ENCODE assay signal across 10 cellular contexts in genomic region chr5:176366575-176366894, GRCh38. TPM values are rescaled to one million over a fixed set of nuclear protein-coding genes. Genes with fewer than 3 reads are reported as not detected.
DNase-seq lines count a peak whose midpoint lies in the region; ATAC-seq, FAIRE-seq and TF ChIP-seq lines count a peak whose summit lies in the region.
"Had no signal": no experiment of that assay in that cellular context is flagged by ENCODE, and none has a peak within 500 bp of the region (broad histone marks: within the 10 kb centered on the region; RNA-seq: fewer than 3 reads in every experiment).

No MANE protein-coding gene starts in this region.

- peaks cover 8% of the 10 kb centered on the region for H3K36me3 Mint-ChIP-seq in Caco-2 (ENCODE audit: insufficient read depth, unreplicated experiment)
- H3K36me3 Mint-ChIP-seq in WTC11: peaks cover 7% of the 10 kb centered on the region; the same call in 1 of the 2 replicates

- H3K27me3 ChIP-seq in Caco-2 (replicated peaks; ENCODE audit: control insufficient read depth, insufficient read depth, low read length): no peaks in the 10 kb centered on the region
- no peaks in the 10 kb centered on the region for H3K27me3 ChIP-seq in fibroblast of lung (ENCODE audit: control insufficient read depth, insufficient read depth, low read length)
- H3K27me3 ChIP-seq in psoas muscle (ENCODE audit: insufficient read depth in 3 of 3, low read length in 2 of 3): no peaks in the 10 kb centered on the region

- 83 to 87% (median 87%) methylated on average over 11 of the region's 11 CpGs for WGBS in psoas muscle, 3 donors

- DNase-seq in Caco-2 (no peak), WTC11 (ENCODE audit: low spot score) (no peak), fibroblast of lung (ENCODE audit: low read depth in 2 of 2) (no peak), psoas muscle (no peak), CD1c-positive myeloid dendritic cell (ENCODE audit: extremely low spot score) (no peak), NCI-H2227 treated with DMSO at 0.1 percent for 48 hours (lab: John Stamatoyannopoulos, UW) (no peak), GM12892 (ENCODE audit: insufficient read length) (no peak)
- DNase-seq: activated CD4-positive, CD25-positive, alpha-beta regulatory T cell; NCI-H510A treated with DMSO at 0.1 percent for 48 hours had no signal

- H3K27me3 Mint-ChIP-seq in Caco-2 (ENCODE audit: insufficient read depth, unreplicated experiment): peaks cover 2% of the 10 kb centered on the region
- H3K27me3 Mint-ChIP-seq in WTC11 (ENCODE audit: low read depth): peaks cover 58% of the 10 kb centered on the region

- H3K27ac ChIP-seq in fibroblast of lung (ENCODE audit: insufficient read depth, low read length): no peak overlapping the region
- peak overlapping the region; percentile 85 for H3K27ac ChIP-seq in psoas muscle

- H2AFZ ChIP-seq in fibroblast of lung (ENCODE audit: low read length): peak overlapping the region; percentile 87

- H3K79me2 ChIP-seq in fibroblast of lung (ENCODE audit: control insufficient read depth, insufficient read depth, low read length): no peaks in the 10 kb centered on the region

- H4K20me1 ChIP-seq in fibroblast of lung (ENCODE audit: control insufficient read depth, extremely low read depth, insufficient read depth, low read length): no peaks in the 10 kb centered on the region

- H3K9me3 Mint-ChIP-seq in Caco-2 (ENCODE audit: unreplicated experiment) (no peaks in the 10 kb centered on the region), WTC11 (no peaks in the 10 kb centered on the region)

- H3K4me3 Mint-ChIP-seq in Caco-2 (ENCODE audit: unreplicated experiment) (peak overlapping the region; percentile 44), WTC11 (peak overlapping the region; percentile 64)

- no peaks in the 10 kb centered on the region for H3K4me1 Mint-ChIP-seq in Caco-2 (ENCODE audit: low read depth, unreplicated experiment)
- H3K4me1 Mint-ChIP-seq in WTC11: peaks cover 7% of the 10 kb centered on the region

- no peak for TF ChIP-seq POLR2A in GM12892 (IDR thresholded peaks at IDR 0.05; ENCODE audit: low read depth, low read length)

- peak overlapping the region; percentile 92 for H3K4me2 ChIP-seq in fibroblast of lung (ENCODE audit: extremely low read depth, insufficient read depth, low read length)

- TF ChIP-seq CTCF in Caco-2 (IDR thresholded peaks at IDR 0.05; ENCODE audit: insufficient read depth in 1 of 2, low read depth in 1 of 2, low read length in 1 of 2, severe bottlenecking in 1 of 2, unreplicated experiment in 1 of 2) (no peak), WTC11 (IDR thresholded peaks at IDR 0.05) (no peak), fibroblast of lung (conservative IDR thresholded peaks at IDR 0.05 in 1 of 2, IDR thresholded peaks at IDR 0.05 in 1 of 2; ENCODE audit: low read depth in 1 of 2, low read length in 2 of 2) (no peak), psoas muscle (IDR thresholded peaks at IDR 0.05) (no peak)

- BruUV-seq in Caco-2 (replicated peaks; lab: Mats Ljungman, UMichigan): no TSS peak

- no peak overlapping the region for H3K27ac Mint-ChIP-seq in Caco-2 (ENCODE audit: unreplicated experiment)
- no peak overlapping the region for H3K27ac Mint-ChIP-seq in WTC11

- H3K9ac ChIP-seq in fibroblast of lung (ENCODE audit: insufficient read depth, low read length): no peak overlapping the region

- intact Hi-C loops in Caco-2 (cut with micrococcal nuclease; ENCODE audit: unreplicated experiment): no loop called here
- intact Hi-C loops in psoas muscle (cut with DNase I): no loop called here

- POLR2A ChIA-PET in Caco-2 (lab: Charles Lee): no interaction called here
- POLR2A ChIA-PET in WTC11 (lab: Charles Lee): no interaction called here

- no peaks in the 10 kb centered on the region for H3K36me3 ChIP-seq in Caco-2 (ENCODE audit: control insufficient read depth, insufficient read depth, low read length)
- no peaks in the 10 kb centered on the region for H3K36me3 ChIP-seq in fibroblast of lung (ENCODE audit: control insufficient read depth, insufficient read depth, low read length)
- H3K36me3 ChIP-seq in psoas muscle (ENCODE audit: insufficient read depth in 1 of 2, low read depth in 1 of 2): peaks cover 0 to 21% of the 10 kb centered on the region in 2 donors

- H3K4me1 ChIP-seq in Caco-2: no peaks in the 10 kb centered on the region; the same call in 1 of the 2 replicates
- peaks cover 2% of the 10 kb centered on the region for H3K4me1 ChIP-seq in fibroblast of lung (ENCODE audit: control insufficient read depth, extremely low read depth, insufficient read depth, low read length)
- H3K4me1 ChIP-seq in psoas muscle: peaks cover 45% of the 10 kb centered on the region

- FAIRE-seq in GM12892 (lab: Jason Lieb, UNC): no peak

- no peak for ATAC-seq in WTC11
- no peak for ATAC-seq in psoas muscle
- no peak for ATAC-seq in GM18502 (IDR thresholded peaks at IDR 0.05; ENCODE audit: poor library complexity, unreplicated experiment)

- H3K9me3 ChIP-seq in Caco-2 (no peaks in the 10 kb centered on the region), fibroblast of lung (ENCODE audit: control insufficient read depth, insufficient read depth, low read depth, low read length) (no peaks in the 10 kb centered on the region), psoas muscle (no peaks in the 10 kb centered on the region)

- CTCF ChIA-PET in Caco-2 (lab: Charles Lee) (no interaction called here), WTC11 (lab: Charles Lee) (interaction anchor here (1.2 kb wide), 1 partner anchor 637 kb away, joined by 4 read pairs; no protein-coding TSS in a partner anchor)

- H3K4me3 ChIP-seq in Caco-2 (ENCODE audit: low read depth, low read length) (no peak overlapping the region), fibroblast of lung (replicated peaks in 1 of 4; ENCODE audit: control extremely low read depth in 1 of 4, insufficient read depth in 1 of 4, low read depth in 3 of 4, low read length in 4 of 4) (peak overlapping the region; percentile 48 to 74 (median 69)), psoas muscle (peak overlapping the region; percentile 83)

TF ChIP-seq in WTC11, 78 proteins besides CTCF, POLR2A, EP300 and RAD21:
- TF ChIP-seq NFATC4 (CRISPR knock-in tag; IDR thresholded peaks at IDR 0.05) (no peak), ZNF138 (CRISPR knock-in tag; conservative IDR thresholded peaks at IDR 0.05) (no peak), IRF1 (CRISPR knock-in tag; IDR thresholded peaks at IDR 0.05) (no peak), NR1H2 (CRISPR knock-in tag; IDR thresholded peaks at IDR 0.05) (no peak), ZNF121 (CRISPR knock-in tag; IDR thresholded peaks at IDR 0.05) (no peak), ZNF416 (CRISPR knock-in tag; IDR thresholded peaks at IDR 0.05) (no peak), TCF7 (CRISPR knock-in tag; IDR thresholded peaks at IDR 0.05; ENCODE audit: low read depth) (no peak)

RNA-seq across cellular contexts. Expression of gene ARL10, which starts 1.2 kb away (rescaled TPM):
- total RNA-seq in Caco-2 (2022): 2.1 and 2.3 TPM in 2 replicates
- total RNA-seq in WTC11 (2021): 6.8 to 11.4 TPM (median 10.9 TPM) in 3 replicates
- total RNA-seq in fibroblast of lung: 9.8 and 11.1 TPM in 2 replicates
- 3.0 and 3.4 TPM in 2 replicates for polyA plus RNA-seq in fibroblast of lung
- 2.7 and 3.8 TPM in 2 replicates for polyA plus RNA-seq in fibroblast of lung (2012)
- polyA minus RNA-seq in fibroblast of lung (ENCODE audit: low replicate concordance): 4.2 and 5.2 TPM in 2 replicates
- 1 to 10 TPM; 3.1 to 6.6 (median 5.0) TPM for total RNA-seq in psoas muscle
- 1 to 10 TPM; 1.6 to 5.3 (median 3.9) TPM for polyA plus RNA-seq in psoas muscle
- 5.7 TPM for polyA plus RNA-seq in GM12892 (2012; ENCODE audit: missing spikeins)

RNA-seq across cellular contexts. Expression of gene KIAA1191, which starts 5.0 kb away (rescaled TPM):
- 119 and 123 TPM in 2 replicates for total RNA-seq in Caco-2 (2022)
- 92.7 to 111 TPM (median 103 TPM) in 3 replicates for total RNA-seq in WTC11 (2021)
- total RNA-seq in fibroblast of lung: 59.1 and 89.5 TPM in 2 replicates
- polyA plus RNA-seq in fibroblast of lung: 101 and 107 TPM in 2 replicates
- 69.6 and 81.1 TPM in 2 replicates for polyA plus RNA-seq in fibroblast of lung (2012)
- 177 and 223 TPM in 2 replicates for polyA minus RNA-seq in fibroblast of lung (ENCODE audit: low replicate concordance)
- 100 to 1,000 TPM in 1 of 4 donors, 10 to 100 TPM in 3; 46.9 to 201 (median 74.3) TPM for total RNA-seq in psoas muscle
- polyA plus RNA-seq in psoas muscle: 10 to 100 TPM; 27.0 to 70.4 (median 42.5) TPM
- 39.6 TPM for polyA plus RNA-seq in GM12892 (2012; ENCODE audit: missing spikeins)

RNA-seq across cellular contexts. Expression of gene NOP16, which starts 21.9 kb away (rescaled TPM):
- total RNA-seq in Caco-2 (2022): 48.0 and 56.4 TPM in 2 replicates
- total RNA-seq in WTC11 (2021): 51.7 to 57.7 TPM (median 52.1 TPM) in 3 replicates
- 10.3 and 11.1 TPM in 2 replicates for total RNA-seq in fibroblast of lung
- polyA plus RNA-seq in fibroblast of lung: 26.3 and 49.7 TPM in 2 replicates
- 26.3 and 49.8 TPM in 2 replicates for polyA plus RNA-seq in fibroblast of lung (2012)
- 9.9 and 22.1 TPM in 2 replicates for polyA minus RNA-seq in fibroblast of lung (ENCODE audit: low replicate concordance)
- 10 to 100 TPM; 35.6 to 76.2 (median 59.9) TPM for total RNA-seq in psoas muscle
- 100 to 1,000 TPM in 1 of 3 donors, 10 to 100 TPM in 2; 87.5 to 206 (median 90.4) TPM for polyA plus RNA-seq in psoas muscle
- 73.3 TPM for polyA plus RNA-seq in GM12892 (2012; ENCODE audit: missing spikeins)

RNA-seq across cellular contexts. Expression of gene HIGD2A, which starts 22.0 kb away (rescaled TPM):
- 110 and 118 TPM in 2 replicates for total RNA-seq in Caco-2 (2022)
- 98.2 to 112 TPM (median 108 TPM) in 3 replicates for total RNA-seq in WTC11 (2021)
- 41.6 and 54.7 TPM in 2 replicates for total RNA-seq in fibroblast of lung
- 77.6 and 94.9 TPM in 2 replicates for polyA plus RNA-seq in fibroblast of lung
- polyA plus RNA-seq in fibroblast of lung (2012): 143 and 164 TPM in 2 replicates
- polyA minus RNA-seq in fibroblast of lung (ENCODE audit: low replicate concordance): 52.9 and 67.0 TPM in 2 replicates
- 100 to 1,000 TPM; 181 to 215 (median 212) TPM for total RNA-seq in psoas muscle
- polyA plus RNA-seq in psoas muscle: 100 to 1,000 TPM; 223 to 429 (median 332) TPM
- 130 TPM for polyA plus RNA-seq in GM12892 (2012; ENCODE audit: missing spikeins)

RNA-seq across cellular contexts. Expression of gene CLTB, which starts 49.8 kb away (rescaled TPM):
- 78.9 and 80.0 TPM in 2 replicates for total RNA-seq in Caco-2 (2022)
- total RNA-seq in WTC11 (2021): 28.6 to 33.8 TPM (median 30.3 TPM) in 3 replicates
- 74.2 and 94.3 TPM in 2 replicates for total RNA-seq in fibroblast of lung
- 90.8 and 116 TPM in 2 replicates for polyA plus RNA-seq in fibroblast of lung
- 98.9 and 144 TPM in 2 replicates for polyA plus RNA-seq in fibroblast of lung (2012)
- 14.7 and 20.6 TPM in 2 replicates for polyA minus RNA-seq in fibroblast of lung (ENCODE audit: low replicate concordance)
- total RNA-seq in psoas muscle: 100 to 1,000 TPM; 162 to 223 (median 217) TPM
- polyA plus RNA-seq in psoas muscle: 100 to 1,000 TPM; 246 to 413 (median 340) TPM
- polyA plus RNA-seq in GM12892 (2012; ENCODE audit: missing spikeins): 29.6 TPM
